ENCODE assay signal across 15 cellular contexts in genomic region chr7:2076649-2077064, GRCh38.
"Had no signal": no experiment of that assay in that cellular context is flagged by ENCODE, and none has a peak within 500 bp of the region (broad histone marks: within the 10 kb centered on the region; RNA-seq: fewer than 3 reads in every experiment).

No MANE protein-coding gene starts in this region.

- H3K4me1 ChIP-seq: adrenal gland, heart left ventricle, lower lobe of right lung, pancreas had no signal

- H3K36me3 ChIP-seq: adrenal gland, cardiac muscle cell, gastrocnemius medialis, lower lobe of right lung, pancreas had no signal

- ATAC-seq: activated CD8-positive, alpha-beta memory T cell treated with anti-CD3 and anti-CD28 coated beads, Interleukin-2, amount 10 ng/mL, durations not matched to agents 7 days and 5 days; gastrocnemius medialis; heart left ventricle; left cardiac atrium; pancreas had no signal

- H3K27me3 ChIP-seq: adrenal gland, cardiac muscle cell, gastrocnemius medialis, heart left ventricle, pancreas had no signal

- DNase-seq: activated CD4-positive, alpha-beta T cell treated with anti-CD3 and anti-CD28 coated beads, Interleukin-2, amount 50 U/mL, for 48 hours; activated CD8-positive, alpha-beta memory T cell treated with anti-CD3 and anti-CD28 coated beads, Interleukin-2, amount 10 ng/mL, durations not matched to agents 7 days and 5 days; activated T-cell treated with anti-CD3 and anti-CD28 coated beads, Interleukin-2, amount 50 U/mL, for 24 hours; adrenal gland; gastrocnemius medialis; heart left ventricle; immature natural killer cell; left cardiac atrium; lower lobe of right lung; midbrain; stimulated activated CD4-positive, alpha-beta T cell treated with anti-CD3 and anti-CD28 coated beads, Interleukin-1b, Interleukin-23, amount 100 ng/mL, for 48 hours had no signal

- H3K9me3 ChIP-seq: adrenal gland, gastrocnemius medialis, heart left ventricle, lower lobe of right lung, pancreas had no signal

- H3K4me3 ChIP-seq: adrenal gland, cardiac muscle cell, gastrocnemius medialis, heart left ventricle, lower lobe of right lung, pancreas had no signal

- H3K27ac ChIP-seq: adrenal gland, cardiac muscle cell, epithelial cell of prostate, gastrocnemius medialis, heart left ventricle, lower lobe of right lung, pancreas, VCaP had no signal
